ENCODE assay signal across 12 cellular contexts in genomic region chr20:64133951-64134407, GRCh38. TPM values are rescaled to one million over a fixed set of nuclear protein-coding genes. Genes with fewer than 3 reads are reported as not detected.
DNase-seq lines count a peak whose midpoint lies in the region; ATAC-seq and TF ChIP-seq lines count a peak whose summit lies in the region.
"Had no signal": no experiment of that assay in that cellular context is flagged by ENCODE, and none has a peak within 500 bp of the region (broad histone marks: within the 10 kb centered on the region; RNA-seq: fewer than 3 reads in every experiment).

No MANE protein-coding gene starts in this region.

- no peaks in the 10 kb centered on the region for H4K20me1 ChIP-seq in PC-3 (ENCODE audit: low read length)

- no peak overlapping the region for H3K27ac Mint-ChIP-seq in type B pancreatic cell
- H3K27ac Mint-ChIP-seq: activated T-helper 1 cell treated with anti-CD3 and anti-CD28 coated beads, Interleukin-12 subunit alpha, Interleukin-12 subunit beta, Interleukin-2, Interleukin-4 antibody, amounts not matched to agents 30 ng/mL and 10 ng/mL and 1 ng/mL, durations not matched to agents 14 hours and 24 hours and 36 hours had no signal

- no peaks in the 10 kb centered on the region for H3F3A ChIP-seq in PC-3 (ENCODE audit: low read length, unreplicated experiment)

- TF ChIP-seq CTCF in right atrium auricular region (IDR thresholded peaks at IDR 0.05) (no peak), PC-3 (conservative IDR thresholded peaks at IDR 0.05; ENCODE audit: low read depth, low read length) (peak; percentile 35), type B pancreatic cell (conservative IDR thresholded peaks at IDR 0.05) (peak; percentile 41)

- intact Hi-C loops in Right ventricle myocardium superior (cut with DNase I): no loop called here
- intact Hi-C loops in PC-3 (cut with micrococcal nuclease): no loop called here
- intact Hi-C loops in right cardiac atrium (cut with DNase I): no loop called here

- no peak overlapping the region for H2AFZ ChIP-seq in PC-3 (ENCODE audit: low read length)

- POLR2A ChIA-PET in PC-3 (lab: Charles Lee; ENCODE audit: unreplicated experiment): no interaction called here

- H3K79me2 ChIP-seq in PC-3 (ENCODE audit: low read length): no peaks in the 10 kb centered on the region

- no peak for ATAC-seq in Right ventricle myocardium superior (ENCODE audit: poor library complexity)
- ATAC-seq in PC-3: no peak
- no peak for ATAC-seq in right cardiac atrium
- ATAC-seq in HG03025 (IDR thresholded peaks at IDR 0.05; ENCODE audit: low FRiP score, unreplicated experiment): no peak

- no peaks in the 10 kb centered on the region for H3K9me3 ChIP-seq in right atrium auricular region
- no peaks in the 10 kb centered on the region for H3K9me3 ChIP-seq in PC-3 (ENCODE audit: low read length)
- no peaks in the 10 kb centered on the region for H3K9me3 ChIP-seq in right cardiac atrium (ENCODE audit: control insufficient read depth, low read length)

- H3K4me3 ChIP-seq in right atrium auricular region (no peak overlapping the region), PC-3 (ENCODE audit: low read length) (no peak overlapping the region), right cardiac atrium (ENCODE audit: low read length) (no peak overlapping the region)

- no peak overlapping the region for H3K9ac ChIP-seq in PC-3 (ENCODE audit: low read length)

- BruUV-seq in PC-3 (replicated peaks; lab: Mats Ljungman, UMichigan): no TSS peak

- H3K4me2 ChIP-seq in PC-3 (ENCODE audit: low read length): no peak overlapping the region

- WGBS in right cardiac atrium: 50% methylated on average over 8 of the region's 8 CpGs

- CTCF ChIA-PET in PC-3 (lab: Charles Lee): no interaction called here

- no peaks in the 10 kb centered on the region for H3K36me3 Mint-ChIP-seq in type B pancreatic cell

- H3K9me2 ChIP-seq in PC-3 (replicated peaks; ENCODE audit: low read length): no peaks in the 10 kb centered on the region

- no peaks in the 10 kb centered on the region for H3K9me3 Mint-ChIP-seq in type B pancreatic cell
- H3K9me3 Mint-ChIP-seq: activated T-helper 1 cell treated with anti-CD3 and anti-CD28 coated beads, Interleukin-12 subunit alpha, Interleukin-12 subunit beta, Interleukin-2, Interleukin-4 antibody, amounts not matched to agents 30 ng/mL and 10 ng/mL and 1 ng/mL, durations not matched to agents 14 hours and 24 hours and 36 hours had no signal

- H3K36me3 ChIP-seq in right atrium auricular region (no peaks in the 10 kb centered on the region), PC-3 (ENCODE audit: low read depth, low read length) (no peaks in the 10 kb centered on the region)

- H3K4me3 Mint-ChIP-seq in type B pancreatic cell: no peak overlapping the region
- H3K4me3 Mint-ChIP-seq: activated T-helper 1 cell treated with anti-CD3 and anti-CD28 coated beads, Interleukin-12 subunit alpha, Interleukin-12 subunit beta, Interleukin-2, Interleukin-4 antibody, amounts not matched to agents 30 ng/mL and 10 ng/mL and 1 ng/mL, durations not matched to agents 14 hours and 24 hours and 36 hours had no signal

- H3K4me1 ChIP-seq in right atrium auricular region (no peaks in the 10 kb centered on the region), PC-3 (ENCODE audit: insufficient read depth, low read length) (no peaks in the 10 kb centered on the region), right cardiac atrium (ENCODE audit: control insufficient read depth, insufficient read depth, low read length) (no peaks in the 10 kb centered on the region)

- H3K27me3 Mint-ChIP-seq in type B pancreatic cell: peaks cover 12% of the 10 kb centered on the region

- H3K4me1 Mint-ChIP-seq in type B pancreatic cell (ENCODE audit: unreplicated experiment): no peaks in the 10 kb centered on the region

- H3K27ac ChIP-seq in right atrium auricular region: no peak overlapping the region
- H3K27ac ChIP-seq in PC-3 (ENCODE audit: low read length): no peak overlapping the region
- H3K27ac ChIP-seq in right cardiac atrium (ENCODE audit: low read length): no peak overlapping the region
- H3K27ac ChIP-seq: C4-2B had no signal

- H3K27me3 ChIP-seq in right atrium auricular region (no peaks in the 10 kb centered on the region), PC-3 (ENCODE audit: low read length) (peaks cover 6% of the 10 kb centered on the region; the same call in 1 of the 2 replicates), right cardiac atrium (ENCODE audit: control insufficient read depth, insufficient read depth) (no peaks in the 10 kb centered on the region)

- DNase-seq in Right ventricle myocardium superior (peak; percentile 4), right atrium auricular region (ENCODE audit: low spot score) (no peak), PC-3 (no peak), right cardiac atrium (peak in 2 of 3 donors; percentile 13 to 35), type B pancreatic cell (ENCODE audit: extremely low spot score, unreplicated experiment) (no peak), NCI-H1694 treated with DMSO at 0.1 percent for 48 hours (lab: John Stamatoyannopoulos, UW) (no peak), hepatic stellate cell (ENCODE audit: low spot score) (no peak)
- DNase-seq: NCI-H2029 had no signal

RNA-seq across cellular contexts. Expression of gene NPBWR2, which starts 26.6 kb away (rescaled TPM):
- total RNA-seq in Right ventricle myocardium superior (not detected), right atrium auricular region (not detected), PC-3 (2014; rRNA removed) (not detected in 2 replicates), right cardiac atrium (not detected), type B pancreatic cell (ENCODE audit: low replicate concordance) (not detected in 2 replicates)
- not detected for polyA plus RNA-seq in right cardiac atrium
- total RNA-seq: activated T-helper 1 cell treated with anti-CD3 and anti-CD28 coated beads, Interleukin-12 subunit alpha, Interleukin-12 subunit beta, Interleukin-2, Interleukin-4 antibody, amounts not matched to agents 30 ng/mL and 10 ng/mL and 1 ng/mL, durations not matched to agents 14 hours and 24 hours and 36 hours; mucosa of gallbladder had no signal

RNA-seq across cellular contexts. Expression of gene MYT1, which starts 30.3 kb away (rescaled TPM):
- total RNA-seq in Right ventricle myocardium superior (0.40 TPM), right atrium auricular region (under 1 TPM in 1 of 2 donors, not detected in 1; 0.15 TPM), PC-3 (2014; rRNA removed) (0.22 and 0.29 TPM in 2 replicates), right cardiac atrium (1 to 10 TPM in 3 of 4 donors, under 1 TPM in 1; 0.31 to 1.5 (median 1.3) TPM), type B pancreatic cell (ENCODE audit: low replicate concordance) (2.9 and 4.9 TPM in 2 replicates)
- polyA plus RNA-seq in right cardiac atrium: 0.57 TPM
- total RNA-seq: activated T-helper 1 cell treated with anti-CD3 and anti-CD28 coated beads, Interleukin-12 subunit alpha, Interleukin-12 subunit beta, Interleukin-2, Interleukin-4 antibody, amounts not matched to agents 30 ng/mL and 10 ng/mL and 1 ng/mL, durations not matched to agents 14 hours and 24 hours and 36 hours had no signal

RNA-seq across cellular contexts. Expression of gene LKAAEAR1, which starts 49.8 kb away (rescaled TPM):
- total RNA-seq in Right ventricle myocardium superior (not detected), right atrium auricular region (not detected), PC-3 (2014; rRNA removed) (0.98 and 1.1 TPM in 2 replicates), right cardiac atrium (under 1 TPM in 3 of 4 donors, not detected in 1; 0.29 to 0.65 (median 0.50) TPM), type B pancreatic cell (ENCODE audit: low replicate concordance) (not detected in 2 replicates)
- polyA plus RNA-seq in right cardiac atrium: 0.41 TPM
- total RNA-seq: mucosa of gallbladder had no signal

RNA-seq across cellular contexts. Expression of gene OPRL1, which starts 54.1 kb away (rescaled TPM):
- total RNA-seq in Right ventricle myocardium superior (0.75 TPM), right atrium auricular region (1 to 10 TPM in 1 of 2 donors, under 1 TPM in 1; 0.75 to 1.4 TPM), PC-3 (2014; rRNA removed) (5.6 and 7.4 TPM in 2 replicates), right cardiac atrium (1 to 10 TPM in 2 of 4 donors, under 1 TPM in 2; 0.50 to 1.3 (median 1.1) TPM), type B pancreatic cell (ENCODE audit: low replicate concordance) (0.50 and 1.9 TPM in 2 replicates)
- polyA plus RNA-seq in right cardiac atrium: 0.81 TPM

RNA-seq across cellular contexts. Expression of gene RGS19, which starts 54.7 kb away (rescaled TPM):
- total RNA-seq in Right ventricle myocardium superior: 6.7 TPM
- 10 to 100 TPM in 1 of 2 donors, 1 to 10 TPM in 1; 7.8 to 14.1 TPM for total RNA-seq in right atrium auricular region
- 43.2 and 54.3 TPM in 2 replicates for total RNA-seq in PC-3 (2014; rRNA removed)
- total RNA-seq in right cardiac atrium: 1 to 10 TPM; 6.3 to 9.1 (median 8.3) TPM
- 5.8 TPM for polyA plus RNA-seq in right cardiac atrium
- total RNA-seq in type B pancreatic cell (ENCODE audit: low replicate concordance): 8.4 and 9.5 TPM in 2 replicates

Comparison
In these comparisons a context has a peak if more than half of its experiments do, and no peak if none do; other contexts are left out.
1. DNase-seq: peak in Right ventricle myocardium superior (single experiment) and right cardiac atrium (2 of 3); none in right atrium auricular region (single experiment), PC-3 (single experiment), type B pancreatic cell (single experiment), NCI-H1694 treated with DMSO at 0.1 percent for 48 hours (single experiment) and hepatic stellate cell (single experiment).
2. CTCF ChIP-seq: peak in PC-3 (single experiment) and type B pancreatic cell (single experiment); none in right atrium auricular region (0 of 2).